8 cellular contexts compared by ENCODE assay signal in the genomic region with DNA sequence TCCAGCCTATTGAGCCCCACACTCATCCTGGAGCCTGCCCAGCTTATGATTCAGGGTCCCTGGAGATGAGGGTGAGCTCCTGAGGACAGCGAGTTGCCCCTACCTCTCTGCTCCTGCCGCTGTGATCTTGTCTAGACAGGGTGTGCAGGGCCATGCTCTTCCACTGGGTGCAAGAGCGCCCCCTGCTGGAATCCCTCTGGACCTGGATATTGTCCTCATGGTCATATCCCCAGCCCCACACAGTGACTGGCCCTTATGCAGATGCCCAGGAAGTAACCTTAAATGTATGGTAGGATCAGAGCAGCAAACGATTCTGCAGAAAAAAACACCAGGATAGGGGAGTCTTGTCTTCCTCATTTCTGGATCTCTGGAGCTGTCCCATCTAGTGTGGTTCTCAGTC. TPM values are rescaled to one million over a fixed set of nuclear protein-coding genes. Genes with fewer than 3 reads are reported as not detected.
DNase-seq lines count a peak whose midpoint lies in the region; ATAC-seq, FAIRE-seq and TF ChIP-seq lines count a peak whose summit lies in the region.
"Not testable (repeated sequence)": the region's sequence is repeated elsewhere in the genome, so short reads cannot be mapped to it uniquely, and the experiment has no call there.

No MANE protein-coding gene starts in this region.

- not testable (repeated sequence) for H3K27me3 Mint-ChIP-seq in CD14-positive monocyte (ENCODE audit: low read depth in 3 of 3)

- H3K9ac ChIP-seq in K562 (ENCODE audit: insufficient read depth in 1 of 2, low read depth in 2 of 2, low read length in 2 of 2) = not testable (repeated sequence)

- not testable (repeated sequence) for H3K9me3 Mint-ChIP-seq in CD14-positive monocyte

- peak; percentile 59 for FAIRE-seq in GM19239 (lab: Jason Lieb, UNC)
- FAIRE-seq in K562 (lab: Jason Lieb, UNC) = peak; percentile 89

- not testable (repeated sequence) for TF ChIP-seq POLR2A in K562 (conservative IDR thresholded peaks at IDR 0.05)

- not testable (repeated sequence) for DNase-seq in CD14-positive monocyte (ENCODE audit: low spot score); GM19239 (ENCODE audit: insufficient read length, low spot score); foreskin fibroblast
- DNase-seq in NCI-H748 (lab: John Stamatoyannopoulos, UW; ENCODE audit: unreplicated experiment) (peak; percentile 6), K562 (ENCODE audit: extremely low read depth in 1 of 4, low spot score in 3 of 4) (peak in 1 of 4 experiments; percentile 13), mesenteric fat pad (ENCODE audit: low spot score) (peak; percentile 37)
- peak; percentile 39 for DNase-seq in stimulated activated CD8-positive, alpha-beta memory T cell treated with anti-CD3 and anti-CD28 coated beads, Interleukin-4, amount 100 ng/mL, for 48 hours

- not testable (repeated sequence) for H2AFZ ChIP-seq in K562 (ENCODE audit: low read depth, low read length)

- H3K79me2 ChIP-seq in K562 (ENCODE audit: control insufficient read depth, insufficient read depth, low read length) = not testable (repeated sequence)

- not testable (repeated sequence) for H3K9me3 ChIP-seq in K562 (replicated peaks; ENCODE audit: control insufficient read depth, insufficient read depth, low read depth, low read length)

- CTCF ChIA-PET in K562 (lab: Yijun Ruan, JAX; ENCODE audit: low intra/inter-chr PET ratio) = not testable (repeated sequence)

- H3K4me3 ChIP-seq in WI38 (ENCODE audit: low read depth, low read length); K562; foreskin fibroblast (ENCODE audit: low read depth in 1 of 2, low read length in 2 of 2): not testable (repeated sequence)

- 0% methylated on average over 2 of the region's 4 CpGs for WGBS in K562 (ENCODE audit: insufficient coverage, low coverage, missing lambda C conversion rate)

- not testable (repeated sequence) for H3K36me3 ChIP-seq in K562 (ENCODE audit: control insufficient read depth, insufficient read depth, low read length)

- not testable (repeated sequence) for H3K27ac ChIP-seq in K562 (ENCODE audit: extremely low read depth, low read depth, low read length)

- TF ChIP-seq RAD21 in K562 (CRISPR knock-in tag; conservative IDR thresholded peaks at IDR 0.05 in 1 of 2, IDR thresholded peaks at IDR 0.05 in 1 of 2) = not testable (repeated sequence)

- BruUV-seq in K562 (replicated peaks; lab: Mats Ljungman, UMichigan) = not testable (repeated sequence)

- peak overlapping the region in 3 of 7 donors; percentile 33 to 89 (median 36) for H3K27ac Mint-ChIP-seq in CD14-positive monocyte

- TF ChIP-seq CTCF in CD14-positive monocyte (IDR thresholded peaks at IDR 0.05) (peak; percentile 33), WI38 (IDR thresholded peaks at IDR 0.05; ENCODE audit: low read depth, low read length) (peak; percentile 46; the same call in 1 of the 2 replicates), K562 (IDR thresholded peaks at IDR 0.05 in 2 of 3, conservative IDR thresholded peaks at IDR 0.05 in 1 of 3; ENCODE audit: insufficient read depth in 2 of 3, low read depth in 1 of 3, low read length in 3 of 3) (peak; percentile 50 to 62 (median 53)), foreskin fibroblast (IDR thresholded peaks at IDR 0.05; ENCODE audit: low read depth, low read length) (peak; percentile 25)

- H3K4me1 ChIP-seq in K562 (replicated peaks in 1 of 2; ENCODE audit: control insufficient read depth in 2 of 2, insufficient read depth in 2 of 2, low read length in 2 of 2) = not testable (repeated sequence)

- H3K4me1 Mint-ChIP-seq in CD14-positive monocyte = peaks cover 47% of the 10 kb centered on the region

- TF ChIP-seq EP300 in K562 (IDR thresholded peaks at IDR 0.05; ENCODE audit: low read length) = not testable (repeated sequence)

- not testable (repeated sequence) for H3K27me3 ChIP-seq in K562 (ENCODE audit: control insufficient read depth in 2 of 2, insufficient read depth in 2 of 2, low read length in 2 of 2)

- in situ Hi-C loops in K562 (cut with MboI) = not testable (repeated sequence)

- H3K4me2 ChIP-seq in K562 (ENCODE audit: insufficient read depth, low read length) = not testable (repeated sequence)

- not testable (repeated sequence) for H3K4me3 Mint-ChIP-seq in CD14-positive monocyte

- ATAC-seq in K562 = peak; percentile 100

- POLR2A ChIA-PET in K562 (lab: Yijun Ruan, JAX) = not testable (repeated sequence)

- intact Hi-C loops in CD14-positive monocyte (cut with micrococcal nuclease); K562 (cut with micrococcal nuclease): not testable (repeated sequence)

- not testable (repeated sequence) for H3K36me3 Mint-ChIP-seq in CD14-positive monocyte

- not testable (repeated sequence) for H4K20me1 ChIP-seq in K562 (replicated peaks; ENCODE audit: control insufficient read depth, insufficient read depth, low read length)

- not testable (repeated sequence) for H3K9me1 ChIP-seq in K562 (ENCODE audit: control insufficient read depth, insufficient read depth, low read length)

RNA-seq across cellular contexts. Expression of a gene that starts 24.4 kb away (rescaled TPM):
- polyA plus RNA-seq in CD14-positive monocyte (10 to 100 TPM; 29.0 to 40.3 TPM), K562 (2011; rRNA removed) (25.7 and 40.6 TPM in 2 replicates), K562 (2014; fragmentation: Illumina TruSeq; extraction: Trizol) (47.9 and 54.0 TPM in 2 replicates), K562 (2014; fragmentation: Nextera tagmentation; extraction: Ambion mirVana) (1 to 10 TPM; 1.2 to 1.6 TPM), K562 (2014; rRNA removed) (31.1 and 33.3 TPM in 2 replicates)
- total RNA-seq in K562 (2011; cell fraction: chromatin; rRNA removed; ENCODE audit: low replicate concordance) = 78.0 and 145 TPM in 2 replicates
- 68.0 and 69.4 TPM in 2 replicates for total RNA-seq in K562 (2011; cell fraction: nucleolus; rRNA removed)
- total RNA-seq in K562 (2011; cell fraction: nucleoplasm; rRNA removed) = 43.1 and 55.5 TPM in 2 replicates
- total RNA-seq in K562 (2014; rRNA removed) (45.7 and 62.1 TPM in 2 replicates), K562 (2014; rRNA removed; fragmentation: Illumina TruSeq; extraction: Trizol) (16.2 and 18.5 TPM in 2 replicates), K562 (2015; rRNA removed; fragmentation: Illumina TruSeq; extraction: Trizol) (28.4 and 30.1 TPM in 2 replicates), K562 (2021) (55.6 and 60.9 TPM in 2 replicates), mesenteric fat pad (89.3 TPM)
- polyA plus RNA-seq in K562 (2011; cell fraction: cytosol; rRNA removed) = 31.9 and 66.1 TPM in 2 replicates
- 52.2 and 72.8 TPM in 2 replicates for polyA plus RNA-seq in K562 (2011; cell fraction: nucleus; rRNA removed)
- 42.4 and 54.6 TPM in 2 replicates for polyA plus RNA-seq in K562 (2012)
- 72.2 and 82.7 TPM in 2 replicates for polyA minus RNA-seq in K562 (2011; rRNA and poly(A)+ RNA removed)
- polyA minus RNA-seq in K562 (2011; cell fraction: cytosol; rRNA and poly(A)+ RNA removed) = 58.1 and 58.7 TPM in 2 replicates
- polyA minus RNA-seq in K562 (2011; cell fraction: nucleus; rRNA and poly(A)+ RNA removed) = 28.1 and 35.0 TPM in 2 replicates

RNA-seq across cellular contexts. Expression of a gene that starts 25.6 kb away (rescaled TPM):
- polyA plus RNA-seq in CD14-positive monocyte = under 1 TPM in 1 of 2 donors, not detected in 1; 0.20 TPM
- total RNA-seq in K562 (2011; cell fraction: chromatin; rRNA removed; ENCODE audit: low replicate concordance) = not detected in 2 replicates
- total RNA-seq in K562 (2011; cell fraction: nucleolus; rRNA removed) = not detected in 2 replicates
- total RNA-seq in K562 (2011; cell fraction: nucleoplasm; rRNA removed) = not detected in 2 replicates
- total RNA-seq in K562 (2014; rRNA removed) = not detected in 2 replicates
- not detected in 2 replicates for total RNA-seq in K562 (2014; rRNA removed; fragmentation: Illumina TruSeq; extraction: Trizol)
- total RNA-seq in K562 (2015; rRNA removed; fragmentation: Illumina TruSeq; extraction: Trizol) = not detected in 2 replicates
- not detected in 2 replicates for total RNA-seq in K562 (2021)
- polyA plus RNA-seq in K562 (2011; rRNA removed) = not detected in 2 replicates
- not detected in 2 replicates for polyA plus RNA-seq in K562 (2011; cell fraction: cytosol; rRNA removed)
- not detected in 2 replicates for polyA plus RNA-seq in K562 (2011; cell fraction: nucleus; rRNA removed)
- 0.09 and 0.22 TPM in 2 replicates for polyA plus RNA-seq in K562 (2012)
- polyA plus RNA-seq in K562 (2014; fragmentation: Illumina TruSeq; extraction: Trizol) = not detected in 2 replicates
- polyA plus RNA-seq in K562 (2014; fragmentation: Nextera tagmentation; extraction: Ambion mirVana) = not detected
- polyA plus RNA-seq in K562 (2014; rRNA removed) = not detected in 2 replicates
- not detected in 2 replicates for polyA minus RNA-seq in K562 (2011; rRNA and poly(A)+ RNA removed)
- not detected in 2 replicates for polyA minus RNA-seq in K562 (2011; cell fraction: cytosol; rRNA and poly(A)+ RNA removed)
- not detected in 2 replicates for polyA minus RNA-seq in K562 (2011; cell fraction: nucleus; rRNA and poly(A)+ RNA removed)
- total RNA-seq in mesenteric fat pad = not detected
